Comparison of ENCODE assay signal across 8 cellular contexts in the genomic region with DNA sequence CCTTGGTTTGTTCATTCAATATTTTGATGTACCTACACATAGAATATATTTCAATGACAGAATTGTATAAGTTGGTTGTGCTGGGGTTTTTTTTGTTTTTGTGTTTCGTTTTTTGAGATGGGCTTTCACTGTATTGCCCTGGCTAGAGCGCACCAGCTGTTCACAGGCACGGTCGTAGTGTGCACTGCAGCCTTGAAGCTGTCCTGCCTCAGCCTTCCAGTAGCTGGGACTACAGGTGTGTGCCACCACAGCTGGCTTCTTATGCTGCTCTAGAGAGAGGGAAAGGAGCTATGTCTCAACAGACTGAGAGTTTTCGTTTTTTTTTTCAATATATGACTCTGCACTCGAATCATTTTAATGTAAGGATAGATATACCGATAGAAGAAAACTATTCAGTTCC.
"Had no signal": no experiment of that assay in that cellular context is flagged by ENCODE, and none has a peak within 500 bp of the region (broad histone marks: within the 10 kb centered on the region; RNA-seq: fewer than 3 reads in every experiment).

No MANE protein-coding gene starts in this region.

- H2AFZ ChIP-seq: GM23338 had no signal

- H3K4me2 ChIP-seq: GM23338, KMS-11 had no signal

- ATAC-seq: GM23338, HCT116, HepG2 had no signal

- H3K27ac ChIP-seq: HL-60, KMS-11 had no signal

- H3K4me3 ChIP-seq: GM23338 had no signal

- H3K9ac ChIP-seq: KMS-11 had no signal

- DNase-seq: H9, HFFc6, KBM-7 had no signal
